In the genomic region with DNA sequence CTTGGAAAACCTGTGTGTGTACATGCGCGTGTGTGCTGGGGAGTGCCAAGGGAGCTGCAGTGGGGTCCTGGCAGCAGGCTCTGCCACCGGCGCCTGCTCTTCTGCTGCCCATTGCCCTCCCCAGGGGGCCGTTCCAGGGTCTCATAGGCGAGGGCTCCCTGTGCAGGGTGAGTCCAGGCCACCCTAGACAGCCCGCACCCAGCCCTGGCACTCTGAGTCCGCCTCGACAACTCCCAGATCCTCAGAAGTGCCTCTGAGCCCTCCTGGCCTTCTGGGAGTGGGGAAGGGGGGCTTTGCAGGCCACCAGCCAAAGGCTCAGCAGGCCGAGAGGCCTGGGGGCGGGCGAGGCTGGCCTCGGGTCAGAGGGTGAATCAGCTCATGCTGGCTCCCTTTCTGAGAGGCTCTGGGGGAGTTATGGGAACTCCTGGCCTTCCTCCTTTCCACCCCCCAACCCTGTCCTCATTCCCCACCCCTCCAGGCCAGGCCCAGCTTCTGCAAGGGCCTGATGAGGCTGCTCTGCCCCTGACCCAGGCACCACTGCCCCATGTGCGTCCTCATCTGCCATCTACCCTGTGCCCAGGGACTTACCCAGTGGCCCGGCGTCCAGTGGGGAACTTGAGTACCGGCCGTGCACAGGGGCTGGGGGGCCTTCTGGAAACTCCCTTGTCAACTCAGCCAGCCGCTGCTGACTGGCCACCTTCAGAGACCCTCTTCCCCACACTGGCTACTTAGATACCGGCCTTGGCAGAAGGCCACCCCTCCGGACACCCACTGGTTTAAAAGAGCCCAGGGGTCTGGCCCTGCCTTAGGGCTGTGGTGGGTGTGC, we compare ENCODE assay signal across 7 cellular contexts. TPM values are rescaled to one million over a fixed set of nuclear protein-coding genes. Genes with fewer than 3 reads are reported as not detected.
DNase-seq lines count a peak whose midpoint lies in the region; ATAC-seq, FAIRE-seq and TF ChIP-seq lines count a peak whose summit lies in the region.

No MANE protein-coding gene starts in this region.

- H3K9me1 ChIP-seq in keratinocyte (ENCODE audit: control insufficient read depth, extremely low read depth, insufficient read depth, low read length), result no peaks in the 10 kb centered on the region

- no peak overlapping the region for H3K9ac ChIP-seq in HUES48 (ENCODE audit: low read depth, low read length)
- H3K9ac ChIP-seq in keratinocyte (ENCODE audit: control insufficient read depth, extremely low read depth, insufficient read depth, low read length), result no peak overlapping the region

- H3K4me2 ChIP-seq in keratinocyte (ENCODE audit: control insufficient read depth, extremely low read depth, insufficient read depth, low read depth, low read length), result peak overlapping the region; percentile 70

- FAIRE-seq in keratinocyte (lab: Jason Lieb, UNC), result no peak

- DNase-seq in activated CD4-positive, alpha-beta memory T cell treated with anti-CD3 and anti-CD28 coated beads, Interleukin-2, amount 10 ng/mL, durations not matched to agents 7 days and 5 days, result no peak
- DNase-seq in keratinocyte (ENCODE audit: low read depth, low spot score) (no peak), stomach (no peak), GM10248 (ENCODE audit: extremely low spot score) (no peak)

- TF ChIP-seq CTCF in keratinocyte (optimal IDR thresholded peaks at IDR 0.05 in 1 of 3, IDR thresholded peaks at IDR 0.05 in 1 of 3, conservative IDR thresholded peaks at IDR 0.05 in 1 of 3; ENCODE audit: extremely low read depth in 1 of 3, insufficient read depth in 2 of 3, low read length in 3 of 3), result no peak
- no peak for TF ChIP-seq CTCF in stomach (IDR thresholded peaks at IDR 0.05)
- TF ChIP-seq CTCF in GM10248 (IDR thresholded peaks at IDR 0.05; ENCODE audit: control extremely low read depth, extremely low read depth, low read depth, missing control alignments), result no peak

- no peaks in the 10 kb centered on the region for H3K27me3 Mint-ChIP-seq in activated CD4-positive, alpha-beta memory T cell treated with anti-CD3 and anti-CD28 coated beads, Interleukin-2, amount 10 ng/mL, durations not matched to agents 7 days and 5 days

- H3K36me3 ChIP-seq in HUES48 (ENCODE audit: control insufficient read depth, insufficient read depth, low read length), result no peaks in the 10 kb centered on the region; the same call in 1 of the 2 replicates
- peaks cover 0 to 2% of the 10 kb centered on the region in 2 experiments for H3K36me3 ChIP-seq in keratinocyte (ENCODE audit: control insufficient read depth in 2 of 2, extremely low read depth in 1 of 2, insufficient read depth in 2 of 2, low read length in 2 of 2)
- no peaks in the 10 kb centered on the region for H3K36me3 ChIP-seq in stomach

- peaks cover 43% of the 10 kb centered on the region for H3K4me1 Mint-ChIP-seq in activated CD4-positive, alpha-beta memory T cell treated with anti-CD3 and anti-CD28 coated beads, Interleukin-2, amount 10 ng/mL, durations not matched to agents 7 days and 5 days

- H3K4me1 ChIP-seq in HUES48 (ENCODE audit: control insufficient read depth, insufficient read depth, low read length), result no peaks in the 10 kb centered on the region; the same call in 1 of the 2 replicates
- H3K4me1 ChIP-seq in keratinocyte (ENCODE audit: control insufficient read depth, extremely low read depth, insufficient read depth, low read length), result peaks cover 15% of the 10 kb centered on the region
- H3K4me1 ChIP-seq in stomach, result peaks cover 49 to 77% (median 70%) of the 10 kb centered on the region in 4 donors

- peaks cover 5% of the 10 kb centered on the region for H4K20me1 ChIP-seq in keratinocyte (ENCODE audit: control insufficient read depth, extremely low read depth, insufficient read depth, low read length)

- no peaks in the 10 kb centered on the region for H3K9me3 Mint-ChIP-seq in activated CD4-positive, alpha-beta memory T cell treated with anti-CD3 and anti-CD28 coated beads, Interleukin-2, amount 10 ng/mL, durations not matched to agents 7 days and 5 days

- H2AFZ ChIP-seq in keratinocyte (ENCODE audit: control insufficient read depth, low read length), result no peak overlapping the region

- no peak overlapping the region for H3K4me3 ChIP-seq in HUES48 (ENCODE audit: low read depth, low read length)
- no peak overlapping the region for H3K4me3 ChIP-seq in keratinocyte (ENCODE audit: control insufficient read depth in 2 of 3, extremely low read depth in 1 of 3, insufficient read depth in 2 of 3, low read depth in 1 of 3, low read length in 3 of 3)
- H3K4me3 ChIP-seq in stomach, result peak overlapping the region; percentile 70 to 91 (median 78)

- dilution Hi-C loops in keratinocyte (cut with MboI; ENCODE audit: extremely low pct_ligation_motif_present, low sequenced_read_pairs), result no loop called here

- H3K27ac ChIP-seq in HUES48 (ENCODE audit: low read depth, low read length) (peak overlapping the region; percentile 28), keratinocyte (ENCODE audit: control insufficient read depth, insufficient read depth, low read length) (no peak overlapping the region), stomach (peak overlapping the region; percentile 94 to 97 (median 95))

- peaks cover 3% of the 10 kb centered on the region; the same call in 1 of the 2 replicates for H3K9me3 ChIP-seq in HUES48 (ENCODE audit: control insufficient read depth, insufficient read depth, low read length)
- no peaks in the 10 kb centered on the region for H3K9me3 ChIP-seq in keratinocyte (ENCODE audit: control insufficient read depth, low read depth, low read length)
- no peaks in the 10 kb centered on the region for H3K9me3 ChIP-seq in stomach

- no peak for TF ChIP-seq EP300 in stomach (IDR thresholded peaks at IDR 0.05)

- 55 to 71% (median 62%) methylated on average over 18 to 21 of the region's 21 CpGs for WGBS in stomach, 5 donors

- H3K27me3 ChIP-seq in HUES48 (ENCODE audit: control insufficient read depth, insufficient read depth, low read length), result peaks cover 60% of the 10 kb centered on the region
- peaks cover 35% of the 10 kb centered on the region for H3K27me3 ChIP-seq in keratinocyte (ENCODE audit: control insufficient read depth, extremely low read depth, insufficient read depth, low read length)
- peaks cover 0 to 49% (median 10%) of the 10 kb centered on the region in 3 donors for H3K27me3 ChIP-seq in stomach

- H3K4me3 Mint-ChIP-seq in activated CD4-positive, alpha-beta memory T cell treated with anti-CD3 and anti-CD28 coated beads, Interleukin-2, amount 10 ng/mL, durations not matched to agents 7 days and 5 days, result peak overlapping the region; percentile 92

- H3K27ac Mint-ChIP-seq in activated CD4-positive, alpha-beta memory T cell treated with anti-CD3 and anti-CD28 coated beads, Interleukin-2, amount 10 ng/mL, durations not matched to agents 7 days and 5 days, result peak overlapping the region; percentile 93

- no peak for TF ChIP-seq POLR2A in stomach (IDR thresholded peaks at IDR 0.05)

- no peaks in the 10 kb centered on the region for H3K79me2 ChIP-seq in keratinocyte (ENCODE audit: control insufficient read depth, insufficient read depth, low read length)

- CTCF ChIA-PET in activated CD4-positive, alpha-beta memory T cell treated with anti-CD3 and anti-CD28 coated beads, Interleukin-2, amount 10 ng/mL, durations not matched to agents 7 days and 5 days (lab: Charles Lee), result interaction anchor here (0.5 to 5.3 kb wide), 21 partner anchors 8 to 504 kb away, joined by 3 to 112 read pairs (median 5); partner anchors contain the start of genes BRF1, BTBD6 and GPR132
- CTCF ChIA-PET in GM10248 (lab: Yijun Ruan, JAX), result interaction anchor here (0.8 to 6.9 kb wide), 33 partner anchors 7 to 929 kb away, joined by 3 to 96 read pairs (median 5); partner anchors contain the start of gene BRF1

- ATAC-seq in GM21423 (IDR thresholded peaks at IDR 0.05; ENCODE audit: unreplicated experiment) (no peak), HG02884 (IDR thresholded peaks at IDR 0.05; ENCODE audit: unreplicated experiment) (no peak)

- intact Hi-C loops in stomach (cut with DNase I; ENCODE audit: low total_unique reads), result no loop called here

- peaks cover 23% of the 10 kb centered on the region for H3K36me3 Mint-ChIP-seq in activated CD4-positive, alpha-beta memory T cell treated with anti-CD3 and anti-CD28 coated beads, Interleukin-2, amount 10 ng/mL, durations not matched to agents 7 days and 5 days (ENCODE audit: low read depth)

- POLR2A ChIA-PET in activated CD4-positive, alpha-beta memory T cell treated with anti-CD3 and anti-CD28 coated beads, Interleukin-2, amount 10 ng/mL, durations not matched to agents 7 days and 5 days (lab: Charles Lee), result interaction anchor here (0.8 to 5.1 kb wide), 12 partner anchors 7 to 175 kb away, joined by 3 to 85 read pairs (median 7); partner anchors contain the start of genes MTA1, PACS2 and TEX22
- POLR2A ChIA-PET in GM10248 (lab: Yijun Ruan, JAX), result interaction anchor here (0.7 to 1.9 kb wide), 3 partner anchors 8 to 886 kb away, joined by 3 to 10 read pairs (median 4); partner anchors contain the start of gene BRF1

RNA-seq across cellular contexts. Expression of gene TEDC1, which starts 2.1 kb away (rescaled TPM):
- total RNA-seq in activated CD4-positive, alpha-beta memory T cell treated with anti-CD3 and anti-CD28 coated beads, Interleukin-2, amount 10 ng/mL, durations not matched to agents 7 days and 5 days, result 10 to 100 TPM; 44.1 to 47.0 TPM
- polyA plus RNA-seq in keratinocyte (4.2 to 5.0 TPM (median 5.0 TPM) in 3 replicates), stomach (10 to 100 TPM; 13.8 to 18.8 (median 17.1) TPM)
- 0.85 TPM for polyA plus RNA-seq in keratinocyte (2011; ENCODE audit: low read depth)
- polyA plus RNA-seq in keratinocyte (2011; cell fraction: cytosol; rRNA removed), result 1.6 and 5.4 TPM in 2 replicates
- polyA plus RNA-seq in keratinocyte (2011; cell fraction: nucleus; rRNA removed), result 5.5 and 5.6 TPM in 2 replicates
- polyA plus RNA-seq in keratinocyte (2012; ENCODE audit: low replicate concordance), result 2.0 and 10.5 TPM in 2 replicates
- polyA minus RNA-seq in keratinocyte, result 2.0 to 6.2 TPM (median 3.5 TPM) in 3 replicates
- 8.6 TPM for polyA minus RNA-seq in keratinocyte (2011; cell fraction: cytosol; rRNA and poly(A)+ RNA removed)
- polyA minus RNA-seq in keratinocyte (2011; cell fraction: nucleus; rRNA and poly(A)+ RNA removed), result 2.7 and 3.4 TPM in 2 replicates
- total RNA-seq in stomach, result 100 to 1,000 TPM in 1 of 5 donors, 10 to 100 TPM in 2, 1 to 10 TPM in 2; 3.0 to 167 (median 44.9) TPM

RNA-seq across cellular contexts. Expression of gene CRIP1, which starts 2.3 kb away (rescaled TPM):
- total RNA-seq in activated CD4-positive, alpha-beta memory T cell treated with anti-CD3 and anti-CD28 coated beads, Interleukin-2, amount 10 ng/mL, durations not matched to agents 7 days and 5 days, result 100 to 1,000 TPM; 875 to 883 TPM
- polyA plus RNA-seq in keratinocyte (1.1 to 1.7 TPM (median 1.3 TPM) in 3 replicates), stomach (100 to 1,000 TPM in 1 of 3 donors, 10 to 100 TPM in 2; 60.1 to 149 (median 99.0) TPM)
- polyA plus RNA-seq in keratinocyte (2011; ENCODE audit: low read depth), result not detected
- 0.23 and 1.0 TPM in 2 replicates for polyA plus RNA-seq in keratinocyte (2011; cell fraction: cytosol; rRNA removed)
- 0.27 and 0.85 TPM in 2 replicates for polyA plus RNA-seq in keratinocyte (2011; cell fraction: nucleus; rRNA removed)
- polyA plus RNA-seq in keratinocyte (2012; ENCODE audit: low replicate concordance), result 2.2 TPM in 1 of 2 replicates, not detected in the other
- polyA minus RNA-seq in keratinocyte, result not detected in 3 replicates
- not detected for polyA minus RNA-seq in keratinocyte (2011; cell fraction: cytosol; rRNA and poly(A)+ RNA removed)
- polyA minus RNA-seq in keratinocyte (2011; cell fraction: nucleus; rRNA and poly(A)+ RNA removed), result 1.8 TPM in 1 of 2 replicates, not detected in the other
- 10 to 100 TPM in 3 of 5 donors, 1 to 10 TPM in 1, not detected in 1; 3.5 to 95.0 (median 23.9) TPM for total RNA-seq in stomach

RNA-seq across cellular contexts. Expression of gene CRIP2, which starts 14.4 kb away (rescaled TPM):
- total RNA-seq in activated CD4-positive, alpha-beta memory T cell treated with anti-CD3 and anti-CD28 coated beads, Interleukin-2, amount 10 ng/mL, durations not matched to agents 7 days and 5 days, result 1 to 10 TPM; 1.8 to 1.9 TPM
- polyA plus RNA-seq in keratinocyte (4.8 to 12.7 TPM (median 5.7 TPM) in 3 replicates), stomach (100 to 1,000 TPM in 1 of 3 donors, 10 to 100 TPM in 2; 68.5 to 127 (median 94.7) TPM)
- 0.61 TPM for polyA plus RNA-seq in keratinocyte (2011; ENCODE audit: low read depth)
- 3.7 and 13.9 TPM in 2 replicates for polyA plus RNA-seq in keratinocyte (2011; cell fraction: cytosol; rRNA removed)
- 5.7 and 7.8 TPM in 2 replicates for polyA plus RNA-seq in keratinocyte (2011; cell fraction: nucleus; rRNA removed)
- 6.0 and 8.3 TPM in 2 replicates for polyA plus RNA-seq in keratinocyte (2012; ENCODE audit: low replicate concordance)
- polyA minus RNA-seq in keratinocyte, result 1.2 to 5.3 TPM (median 3.8 TPM) in 3 replicates
- polyA minus RNA-seq in keratinocyte (2011; cell fraction: cytosol; rRNA and poly(A)+ RNA removed), result 18.0 TPM
- 1.6 and 3.7 TPM in 2 replicates for polyA minus RNA-seq in keratinocyte (2011; cell fraction: nucleus; rRNA and poly(A)+ RNA removed)
- 100 to 1,000 TPM in 1 of 5 donors, 10 to 100 TPM in 4; 36.0 to 135 (median 72.7) TPM for total RNA-seq in stomach

RNA-seq across cellular contexts. Expression of gene TMEM121, which starts 37.4 kb away (rescaled TPM):
- 1 to 10 TPM; 9.6 TPM for total RNA-seq in activated CD4-positive, alpha-beta memory T cell treated with anti-CD3 and anti-CD28 coated beads, Interleukin-2, amount 10 ng/mL, durations not matched to agents 7 days and 5 days
- 0.18 to 0.31 TPM (median 0.23 TPM) in 3 replicates for polyA plus RNA-seq in keratinocyte
- not detected for polyA plus RNA-seq in keratinocyte (2011; ENCODE audit: low read depth)
- 0.05 and 0.53 TPM in 2 replicates for polyA plus RNA-seq in keratinocyte (2011; cell fraction: cytosol; rRNA removed)
- 0.14 and 0.20 TPM in 2 replicates for polyA plus RNA-seq in keratinocyte (2011; cell fraction: nucleus; rRNA removed)
- polyA plus RNA-seq in keratinocyte (2012; ENCODE audit: low replicate concordance), result 0.14 and 0.74 TPM in 2 replicates
- 0.13 to 0.20 TPM in 2 of 3 replicates, not detected in the other for polyA minus RNA-seq in keratinocyte
- polyA minus RNA-seq in keratinocyte (2011; cell fraction: cytosol; rRNA and poly(A)+ RNA removed), result not detected
- 0.39 TPM in 1 of 2 replicates, not detected in the other for polyA minus RNA-seq in keratinocyte (2011; cell fraction: nucleus; rRNA and poly(A)+ RNA removed)
- total RNA-seq in stomach, result 1 to 10 TPM in 4 of 5 donors, not detected in 1; 1.3 to 8.2 (median 2.1) TPM
- polyA plus RNA-seq in stomach, result 1 to 10 TPM in 2 of 3 donors, under 1 TPM in 1; 0.93 to 4.2 (median 1.2) TPM

Comparison
In these comparisons a context has a peak if more than half of its experiments do, and no peak if none do; other contexts are left out.
1. H3K4me3 ChIP-seq: peak in stomach (4 of 4); none in HUES48 (single experiment) and keratinocyte (0 of 3).
2. RNA of gene CRIP1, which starts 2.3 kb away (total RNA-seq): 875 to 883 TPM in activated CD4-positive, alpha-beta memory T cell treated with anti-CD3 and anti-CD28 coated beads, Interleukin-2, amount 10 ng/mL, durations not matched to agents 7 days and 5 days; 3.5 to 95.0 TPM in stomach; every median in the first group is over 4 times any median in the second.
3. RNA of gene CRIP2, which starts 14.4 kb away (total RNA-seq): 36.0 to 135 TPM in stomach; 1.8 to 1.9 TPM in activated CD4-positive, alpha-beta memory T cell treated with anti-CD3 and anti-CD28 coated beads, Interleukin-2, amount 10 ng/mL, durations not matched to agents 7 days and 5 days; every median in the first group is over 10 times any median in the second.